ENCODE assay signal across 8 cellular contexts in genomic region chr3:98596902-98597500, GRCh38. TPM values are rescaled to one million over a fixed set of nuclear protein-coding genes. Genes with fewer than 3 reads are reported as not detected.
DNase-seq lines count a peak whose midpoint lies in the region; ATAC-seq, FAIRE-seq and TF ChIP-seq lines count a peak whose summit lies in the region.

No MANE protein-coding gene starts in this region.

- peaks cover 20% of the 10 kb centered on the region for H3K4me1 Mint-ChIP-seq in osteocyte (ENCODE audit: unreplicated experiment)
- peaks cover 11% of the 10 kb centered on the region for H3K4me1 Mint-ChIP-seq in activated CD4-positive, alpha-beta memory T cell treated with anti-CD3 and anti-CD28 coated beads for 36 hours (ENCODE audit: low read depth)

- TF ChIP-seq CTCF in bronchial epithelial cell (IDR thresholded peaks at IDR 0.05; ENCODE audit: insufficient read depth, low read length, severe bottlenecking) (peak; percentile 40), osteocyte (IDR thresholded peaks at IDR 0.05) (peak; percentile 67)

- intact Hi-C loops in activated CD4-positive, alpha-beta memory T cell treated with anti-CD3 and anti-CD28 coated beads for 36 hours (cut with micrococcal nuclease): loop anchor here (1.0 to 10.0 kb wide), 3 partner anchors 21 to 215 kb away; no protein-coding TSS in a partner anchor

- no peaks in the 10 kb centered on the region for H3K9me3 Mint-ChIP-seq in osteocyte (ENCODE audit: unreplicated experiment)
- H3K9me3 Mint-ChIP-seq in activated CD4-positive, alpha-beta memory T cell treated with anti-CD3 and anti-CD28 coated beads for 36 hours: no peaks in the 10 kb centered on the region

- H3K4me3 ChIP-seq in bronchial epithelial cell (ENCODE audit: low read depth, low read length): no peak overlapping the region

- no peak for FAIRE-seq in bronchial epithelial cell (lab: Jason Lieb, UNC)

- no peak for ATAC-seq in GM21723 (IDR thresholded peaks at IDR 0.05; ENCODE audit: unreplicated experiment)

- H3K4me3 Mint-ChIP-seq in osteocyte (ENCODE audit: unreplicated experiment): no peak overlapping the region
- no peak overlapping the region for H3K4me3 Mint-ChIP-seq in activated CD4-positive, alpha-beta memory T cell treated with anti-CD3 and anti-CD28 coated beads for 36 hours

- no peaks in the 10 kb centered on the region for H3K36me3 Mint-ChIP-seq in osteocyte (ENCODE audit: unreplicated experiment)
- H3K36me3 Mint-ChIP-seq in activated CD4-positive, alpha-beta memory T cell treated with anti-CD3 and anti-CD28 coated beads for 36 hours: no peaks in the 10 kb centered on the region

- no peaks in the 10 kb centered on the region for H3K36me3 ChIP-seq in bronchial epithelial cell (ENCODE audit: control insufficient read depth, insufficient read depth, low read length)

- no peaks in the 10 kb centered on the region for H3K27me3 ChIP-seq in bronchial epithelial cell (ENCODE audit: control insufficient read depth, insufficient read depth, low read length)

- POLR2A ChIA-PET in activated CD4-positive, alpha-beta memory T cell treated with anti-CD3 and anti-CD28 coated beads for 36 hours (lab: Charles Lee): no interaction called here

- H3K27me3 Mint-ChIP-seq in osteocyte (ENCODE audit: unreplicated experiment): no peaks in the 10 kb centered on the region
- no peaks in the 10 kb centered on the region for H3K27me3 Mint-ChIP-seq in activated CD4-positive, alpha-beta memory T cell treated with anti-CD3 and anti-CD28 coated beads for 36 hours

- CTCF ChIA-PET in activated CD4-positive, alpha-beta memory T cell treated with anti-CD3 and anti-CD28 coated beads for 36 hours (lab: Charles Lee): interaction anchor here (0.6 to 3.0 kb wide), 16 partner anchors 51 to 557 kb away, joined by 3 to 18 read pairs (median 4); partner anchors contain the start of gene CLDND1

- DNase-seq in NCI-H345 (lab: John Stamatoyannopoulos, UW): peak; percentile 10
- no peak for DNase-seq in NCI-H345 treated with DMSO at 0.1 percent for 48 hours (lab: John Stamatoyannopoulos, UW; ENCODE audit: unreplicated experiment)
- peak; percentile 45 for DNase-seq in NCI-H2171 treated with DMSO at 0.1 percent for 48 hours (lab: John Stamatoyannopoulos, UW)
- peak; percentile 49 for DNase-seq in bronchial epithelial cell (ENCODE audit: low read depth)
- no peak for DNase-seq in osteocyte (ENCODE audit: extremely low spot score, unreplicated experiment)
- DNase-seq in activated CD4-positive, alpha-beta memory T cell treated with anti-CD3 and anti-CD28 coated beads for 36 hours: no peak
- no peak for DNase-seq in NK-92 treated with Interleukin-12 subunit alpha and Interleukin-12 subunit beta, amount 100 ng/mL, for 24 hours (lab: John Stamatoyannopoulos, UW)

- H3K27ac Mint-ChIP-seq in osteocyte (ENCODE audit: unreplicated experiment): no peak overlapping the region
- no peak overlapping the region for H3K27ac Mint-ChIP-seq in activated CD4-positive, alpha-beta memory T cell treated with anti-CD3 and anti-CD28 coated beads for 36 hours

RNA-seq across cellular contexts. Expression of gene CPOX, which starts 3.6 kb away (rescaled TPM):
- total RNA-seq in bronchial epithelial cell (22.7 and 36.1 TPM in 2 replicates), osteocyte (17.4 and 19.3 TPM in 2 replicates)
- 10 to 100 TPM; 36.0 to 39.2 TPM for total RNA-seq in activated CD4-positive, alpha-beta memory T cell treated with anti-CD3 and anti-CD28 coated beads for 36 hours

Comparison
In these comparisons a context has a peak if more than half of its experiments do, and no peak if none do; other contexts are left out.
1. DNase-seq: peak in NCI-H345 (single experiment), NCI-H2171 treated with DMSO at 0.1 percent for 48 hours (single experiment) and bronchial epithelial cell (single experiment); none in NCI-H345 treated with DMSO at 0.1 percent for 48 hours (single experiment), osteocyte (single experiment), activated CD4-positive, alpha-beta memory T cell treated with anti-CD3 and anti-CD28 coated beads for 36 hours (single experiment) and NK-92 treated with Interleukin-12 subunit alpha and Interleukin-12 subunit beta, amount 100 ng/mL, for 24 hours (single experiment).